ENCODE assay signal across 10 cellular contexts in the genomic region with DNA sequence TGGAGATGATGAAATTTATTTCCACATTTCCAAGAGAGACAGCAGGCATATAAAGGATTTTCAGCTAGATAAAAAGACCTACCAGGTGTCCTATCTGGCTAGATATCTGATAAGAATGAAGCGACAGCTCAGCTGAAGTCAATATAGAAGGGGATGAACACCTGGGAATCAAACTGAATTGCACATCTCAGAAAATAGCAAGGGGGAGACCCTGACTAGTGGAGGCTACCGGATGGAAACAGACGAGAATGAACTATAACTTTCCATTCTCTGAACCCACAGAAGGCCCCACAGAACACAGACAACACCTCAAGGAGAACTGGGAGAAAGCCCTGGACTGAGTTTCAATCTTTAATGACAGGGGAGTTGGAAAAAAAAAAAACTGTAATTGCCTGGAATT. TPM values are rescaled to one million over a fixed set of nuclear protein-coding genes. Genes with fewer than 3 reads are reported as not detected.
DNase-seq lines count a peak whose midpoint lies in the region; ATAC-seq, FAIRE-seq and TF ChIP-seq lines count a peak whose summit lies in the region.
"Had no signal": no experiment of that assay in that cellular context is flagged by ENCODE, and none has a peak within 500 bp of the region (broad histone marks: within the 10 kb centered on the region; RNA-seq: fewer than 3 reads in every experiment).

No MANE protein-coding gene starts in this region.

- no peak for TF ChIP-seq RAD21 in K562 (CRISPR knock-in tag; conservative IDR thresholded peaks at IDR 0.05 in 1 of 2, IDR thresholded peaks at IDR 0.05 in 1 of 2)

- peak overlapping the region; percentile 84 for H3K4me3 Mint-ChIP-seq in CD4-positive, alpha-beta T cell

- no peak for FAIRE-seq in K562 (lab: Jason Lieb, UNC)
- FAIRE-seq: D721Med had no signal

- H3K9ac ChIP-seq in K562 (ENCODE audit: insufficient read depth in 1 of 2, low read depth in 2 of 2, low read length in 2 of 2) = no peak overlapping the region
- H3K9ac ChIP-seq in mammary epithelial cell (ENCODE audit: insufficient read depth, low read length) = no peak overlapping the region

- DNase-seq in CD4-positive, alpha-beta T cell = no peak
- DNase-seq in K562 (ENCODE audit: extremely low read depth in 1 of 4, low spot score in 3 of 4) = no peak
- DNase-seq in SW 1271 (lab: John Stamatoyannopoulos, UW) = no peak
- no peak for DNase-seq in NCI-H2081 treated with DMSO at 0.1 percent for 48 hours (lab: John Stamatoyannopoulos, UW)
- DNase-seq in hippocampal formation (lab: John Stamatoyannopoulos, UW) = no peak
- no peak for DNase-seq in mammary epithelial cell
- DNase-seq: SIG-M5 had no signal

- POLR2A ChIA-PET in CD4-positive, alpha-beta T cell (lab: Charles Lee) = interaction anchor here (0.6 to 1.6 kb wide), 4 partner anchors 11 to 363 kb away, joined by 3 to 9 read pairs (median 4); a partner anchor contains a TSS
- POLR2A ChIA-PET in K562 (lab: Yijun Ruan, JAX) = interaction anchor here (1.2 kb wide), 1 partner anchor 163 kb away, joined by 4 read pairs; no protein-coding TSS in a partner anchor

- H3K36me3 Mint-ChIP-seq in CD4-positive, alpha-beta T cell (ENCODE audit: low read depth) = peaks cover 22% of the 10 kb centered on the region

- no peak for ATAC-seq in CD4-positive, alpha-beta T cell (ENCODE audit: poor library complexity)
- peak; percentile 50 for ATAC-seq in GM19324 (IDR thresholded peaks at IDR 0.05; ENCODE audit: low FRiP score, unreplicated experiment)
- ATAC-seq in HG03378 (IDR thresholded peaks at IDR 0.05; ENCODE audit: unreplicated experiment) = peak; percentile 50
- peak; percentile 41; the same call in 1 of the 3 replicates for ATAC-seq in K562

- TF ChIP-seq POLR2A in K562 (conservative IDR thresholded peaks at IDR 0.05) = no peak

- H3K4me1 Mint-ChIP-seq in CD4-positive, alpha-beta T cell (ENCODE audit: low read depth) = peaks cover 19% of the 10 kb centered on the region

- H3K9me3 Mint-ChIP-seq in CD4-positive, alpha-beta T cell = no peaks in the 10 kb centered on the region

- intact Hi-C loops in CD4-positive, alpha-beta T cell (cut with DNase I, micrococcal nuclease) = no loop called here
- intact Hi-C loops in K562 (cut with micrococcal nuclease) (no loop called here), mammary epithelial cell (cut with micrococcal nuclease) (no loop called here)

- H3K4me1 ChIP-seq in K562 (replicated peaks in 1 of 2; ENCODE audit: control insufficient read depth in 2 of 2, insufficient read depth in 2 of 2, low read length in 2 of 2) = no peaks in the 10 kb centered on the region
- no peaks in the 10 kb centered on the region for H3K4me1 ChIP-seq in mammary epithelial cell (ENCODE audit: insufficient read depth, low read length)

- CTCF ChIA-PET in CD4-positive, alpha-beta T cell (lab: Charles Lee) = no interaction called here
- CTCF ChIA-PET in K562 (lab: Yijun Ruan, JAX; ENCODE audit: low intra/inter-chr PET ratio) (no interaction called here), mammary epithelial cell (lab: Charles Lee; ENCODE audit: low non-redundant PET) (no interaction called here)

- H3K4me2 ChIP-seq in K562 (ENCODE audit: insufficient read depth, low read length) (no peak overlapping the region), mammary epithelial cell (ENCODE audit: insufficient read depth, low read depth, low read length) (no peak overlapping the region)

- WGBS in K562 (ENCODE audit: insufficient coverage, low coverage, missing lambda C conversion rate) = 2% methylated on average over 3 of the region's 3 CpGs
- 78% methylated on average over 3 of the region's 3 CpGs for WGBS in mammary epithelial cell (ENCODE audit: low coverage, missing lambda C conversion rate)

- no peak for TF ChIP-seq EP300 in K562 (IDR thresholded peaks at IDR 0.05; ENCODE audit: low read length)

- H3K4me3 ChIP-seq in K562 (no peak overlapping the region), mammary epithelial cell (replicated peaks in 1 of 3; ENCODE audit: insufficient read depth in 1 of 3, low read depth in 2 of 3, low read length in 3 of 3) (no peak overlapping the region)

- no peaks in the 10 kb centered on the region for H3K9me3 ChIP-seq in CD4-positive, alpha-beta T cell (ENCODE audit: control insufficient read depth, low read length)
- H3K9me3 ChIP-seq in K562 (replicated peaks; ENCODE audit: control insufficient read depth, insufficient read depth, low read depth, low read length) (no peaks in the 10 kb centered on the region), mammary epithelial cell (replicated peaks; ENCODE audit: insufficient read depth, low read length) (no peaks in the 10 kb centered on the region)

- no peak overlapping the region for H3K27ac ChIP-seq in CD4-positive, alpha-beta T cell (ENCODE audit: low read depth, low read length)
- H3K27ac ChIP-seq in K562 (ENCODE audit: extremely low read depth, low read depth, low read length) (no peak overlapping the region), mammary epithelial cell (ENCODE audit: insufficient read depth, low read depth, low read length) (no peak overlapping the region)

- in situ Hi-C loops in K562 (cut with MboI) (no loop called here), mammary epithelial cell (cut with MboI; ENCODE audit: low sequenced_read_pairs in 2 of 2) (no loop called here)

- dilution Hi-C loops in mammary epithelial cell (cut with HindIII; ENCODE audit: low sequenced_read_pairs) = no loop called here

- H3K79me2 ChIP-seq in K562 (ENCODE audit: control insufficient read depth, insufficient read depth, low read length) (no peaks in the 10 kb centered on the region), mammary epithelial cell (ENCODE audit: insufficient read depth, low read length) (no peaks in the 10 kb centered on the region)

- H3K27ac Mint-ChIP-seq in CD4-positive, alpha-beta T cell = peak overlapping the region; percentile 76

- H2AFZ ChIP-seq in K562 (ENCODE audit: low read depth, low read length) = no peak overlapping the region
- H2AFZ ChIP-seq in mammary epithelial cell (ENCODE audit: low read depth, low read length) = no peak overlapping the region

- BruUV-seq in K562 (replicated peaks; lab: Mats Ljungman, UMichigan) (no TSS peak), mammary epithelial cell (replicated peaks; lab: Mats Ljungman, UMichigan) (no TSS peak)

- TF ChIP-seq CTCF in CD4-positive, alpha-beta T cell (IDR thresholded peaks at IDR 0.05) = no peak
- TF ChIP-seq CTCF in K562 (IDR thresholded peaks at IDR 0.05 in 2 of 3, conservative IDR thresholded peaks at IDR 0.05 in 1 of 3; ENCODE audit: insufficient read depth in 2 of 3, low read depth in 1 of 3, low read length in 3 of 3) (no peak), mammary epithelial cell (conservative IDR thresholded peaks at IDR 0.05 in 1 of 2, IDR thresholded peaks at IDR 0.05 in 1 of 2; ENCODE audit: extremely low read depth in 1 of 2, insufficient read depth in 1 of 2, low read depth in 1 of 2, low read length in 2 of 2) (no peak)

- H3K27me3 Mint-ChIP-seq in CD4-positive, alpha-beta T cell = no peaks in the 10 kb centered on the region

- no peaks in the 10 kb centered on the region for H3K27me3 ChIP-seq in CD4-positive, alpha-beta T cell (ENCODE audit: control insufficient read depth, insufficient read depth, low read length)
- peaks cover under 1 to 7% of the 10 kb centered on the region in 2 experiments; a peak in 3 of 5 replicates for H3K27me3 ChIP-seq in K562 (ENCODE audit: control insufficient read depth in 2 of 2, insufficient read depth in 2 of 2, low read length in 2 of 2)
- no peaks in the 10 kb centered on the region for H3K27me3 ChIP-seq in mammary epithelial cell (ENCODE audit: insufficient read depth, low read length)

- no peaks in the 10 kb centered on the region for H3K9me1 ChIP-seq in K562 (ENCODE audit: control insufficient read depth, insufficient read depth, low read length)

- H4K20me1 ChIP-seq in K562 (replicated peaks; ENCODE audit: control insufficient read depth, insufficient read depth, low read length) = no peaks in the 10 kb centered on the region
- no peaks in the 10 kb centered on the region for H4K20me1 ChIP-seq in mammary epithelial cell (ENCODE audit: insufficient read depth, low read length)

- no peaks in the 10 kb centered on the region for H3K36me3 ChIP-seq in K562 (ENCODE audit: control insufficient read depth, insufficient read depth, low read length)
- H3K36me3 ChIP-seq in mammary epithelial cell (ENCODE audit: insufficient read depth, low read length) = no peaks in the 10 kb centered on the region

TF ChIP-seq in K562, 482 proteins besides CTCF, POLR2A, EP300 and RAD21 (continues in another document):
- TF ChIP-seq, protein P1, sequence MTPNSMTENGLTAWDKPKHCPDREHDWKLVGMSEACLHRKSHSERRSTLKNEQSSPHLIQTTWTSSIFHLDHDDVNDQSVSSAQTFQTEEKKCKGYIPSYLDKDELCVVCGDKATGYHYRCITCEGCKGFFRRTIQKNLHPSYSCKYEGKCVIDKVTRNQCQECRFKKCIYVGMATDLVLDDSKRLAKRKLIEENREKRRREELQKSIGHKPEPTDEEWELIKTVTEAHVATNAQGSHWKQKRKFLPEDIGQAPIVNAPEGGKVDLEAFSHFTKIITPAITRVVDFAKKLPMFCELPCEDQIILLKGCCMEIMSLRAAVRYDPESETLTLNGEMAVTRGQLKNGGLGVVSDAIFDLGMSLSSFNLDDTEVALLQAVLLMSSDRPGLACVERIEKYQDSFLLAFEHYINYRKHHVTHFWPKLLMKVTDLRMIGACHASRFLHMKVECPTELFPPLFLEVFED (CRISPR knock-in tag; conservative IDR thresholded peaks at IDR 0.05) = no peak

RNA-seq across cellular contexts. Expression of a gene that starts 51.1 kb away (rescaled TPM):
- total RNA-seq in CD4-positive, alpha-beta T cell = 1 to 10 TPM; 4.9 to 5.7 TPM
- 0.05 and 0.55 TPM in 2 replicates for total RNA-seq in K562 (2011; cell fraction: chromatin; rRNA removed; ENCODE audit: low replicate concordance)
- 0.13 and 0.83 TPM in 2 replicates for total RNA-seq in K562 (2011; cell fraction: nucleolus; rRNA removed)
- total RNA-seq in K562 (2011; cell fraction: nucleoplasm; rRNA removed) = 0.37 and 1.5 TPM in 2 replicates
- under 0.01 and 0.08 TPM in 2 replicates for total RNA-seq in K562 (2014; rRNA removed)
- 0.11 TPM in 1 of 2 replicates, not detected in the other for total RNA-seq in K562 (2014; rRNA removed; fragmentation: Illumina TruSeq; extraction: Trizol)
- total RNA-seq in K562 (2015; rRNA removed; fragmentation: Illumina TruSeq; extraction: Trizol) = 0.18 TPM in 1 of 2 replicates, not detected in the other
- total RNA-seq in K562 (2021) = 0.09 and 0.27 TPM in 2 replicates
- polyA plus RNA-seq in K562 (2011; rRNA removed) = 0.04 and 0.08 TPM in 2 replicates
- polyA plus RNA-seq in K562 (2011; cell fraction: cytosol; rRNA removed) = under 0.01 TPM in 1 of 2 replicates, not detected in the other
- 0.10 TPM in 1 of 2 replicates, not detected in the other for polyA plus RNA-seq in K562 (2011; cell fraction: nucleus; rRNA removed)
- 0.01 and 0.03 TPM in 2 replicates for polyA plus RNA-seq in K562 (2012)
- polyA plus RNA-seq in K562 (2014; fragmentation: Illumina TruSeq; extraction: Trizol) = 0.08 TPM in 1 of 2 replicates, not detected in the other
- polyA plus RNA-seq in K562 (2014; fragmentation: Nextera tagmentation; extraction: Ambion mirVana) = under 1 TPM; under 0.01 to 0.01 TPM
- not detected in 2 replicates for polyA plus RNA-seq in K562 (2014; rRNA removed)
- polyA minus RNA-seq in K562 (2011; rRNA and poly(A)+ RNA removed) = 0.11 and 0.63 TPM in 2 replicates
- 1.7 and 8.5 TPM in 2 replicates for polyA minus RNA-seq in K562 (2011; cell fraction: cytosol; rRNA and poly(A)+ RNA removed)
- under 0.01 and 1.00 TPM in 2 replicates for polyA minus RNA-seq in K562 (2011; cell fraction: nucleus; rRNA and poly(A)+ RNA removed)
- total RNA-seq in mammary epithelial cell = 10 to 100 TPM; 22.4 to 38.2 TPM
- 4.6 TPM for polyA plus RNA-seq in mammary epithelial cell
- polyA minus RNA-seq in mammary epithelial cell = 25.1 TPM
